Comparison of ENCODE assay signal across 10 cellular contexts in the genomic region with DNA sequence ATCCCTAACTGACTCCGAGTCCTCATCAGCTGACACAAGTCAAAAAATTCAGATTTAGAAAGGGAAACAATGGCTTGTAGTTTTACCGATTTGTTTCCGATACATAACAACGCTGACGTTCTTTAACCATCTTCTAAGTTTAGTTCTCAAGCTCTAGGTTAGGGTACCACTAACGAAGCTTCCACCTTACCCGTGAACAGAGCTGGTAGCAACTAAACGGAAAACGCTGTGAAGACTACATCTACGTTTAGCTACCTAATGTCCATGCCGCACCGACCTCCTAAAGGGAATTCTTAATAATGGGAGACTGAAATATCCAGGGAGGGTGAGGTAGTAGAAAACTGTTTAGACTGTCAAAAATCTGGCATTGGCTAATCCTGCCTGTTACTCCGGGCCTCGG. TPM values are rescaled to one million over a fixed set of nuclear protein-coding genes. Genes with fewer than 3 reads are reported as not detected.
A peak's percentile ranks its signal among the peaks of the same experiment; 100 is the strongest.
DNase-seq lines count a peak whose midpoint lies in the region; ATAC-seq, FAIRE-seq and TF ChIP-seq lines count a peak whose summit lies in the region.
"Had no signal": no experiment of that assay in that cellular context is flagged by ENCODE, and none has a peak within 500 bp of the region (broad histone marks: within the 10 kb centered on the region; RNA-seq: fewer than 3 reads in every experiment).

No MANE protein-coding gene starts in this region.

- peaks cover 53% of the 10 kb centered on the region for H3K79me2 ChIP-seq in HepG2 (ENCODE audit: insufficient read depth, low read length)

- H3K9me3 ChIP-seq in adipocyte (ENCODE audit: control insufficient read depth, low read length): no peaks in the 10 kb centered on the region
- no peaks in the 10 kb centered on the region for H3K9me3 ChIP-seq in HepG2 (ENCODE audit: low read length)
- H3K9me3 ChIP-seq in thyroid gland: no peaks in the 10 kb centered on the region

- peak overlapping the region; percentile 98 for H3K27ac Mint-ChIP-seq in activated T-cell treated with anti-CD3 and anti-CD28 coated beads, Interleukin-2, amount 50 U/mL, for 24 hours

- peak overlapping the region; percentile 94 for H3K4me3 Mint-ChIP-seq in activated T-cell treated with anti-CD3 and anti-CD28 coated beads, Interleukin-2, amount 50 U/mL, for 24 hours

- WGBS in HepG2 (ENCODE audit: low lambda C conversion rate): 3% methylated on average over 14 of the region's 14 CpGs
- WGBS in thyroid gland, 2 donors: 15 to 22% methylated on average over 14 of the region's 14 CpGs

- peaks cover 18% of the 10 kb centered on the region for H4K20me1 ChIP-seq in HepG2 (ENCODE audit: insufficient read depth, low read length)

- no peak for TF ChIP-seq RAD21 in HepG2 (CRISPR knock-in tag; IDR thresholded peaks at IDR 0.05)

- no peaks in the 10 kb centered on the region for H3K27me3 Mint-ChIP-seq in activated T-cell treated with anti-CD3 and anti-CD28 coated beads, Interleukin-2, amount 50 U/mL, for 24 hours

- H3K27me3 ChIP-seq in adipocyte (replicated peaks; ENCODE audit: control insufficient read depth, insufficient read depth, low read length): no peaks in the 10 kb centered on the region
- no peaks in the 10 kb centered on the region; a peak in 1 of 5 replicates for H3K27me3 ChIP-seq in HepG2 (ENCODE audit: control insufficient read depth in 1 of 2, insufficient read depth in 2 of 2, low read length in 2 of 2)
- H3K27me3 ChIP-seq in thyroid gland: no peaks in the 10 kb centered on the region

- DNase-seq in activated T-cell treated with anti-CD3 and anti-CD28 coated beads, Interleukin-2, amount 50 U/mL, for 24 hours: peak; percentile 6
- DNase-seq in activated T-cell treated with anti-CD3 and anti-CD28 coated beads, Interleukin-2, amount 50 U/mL, for 48 hours: no peak
- peak; percentile 31 for DNase-seq in adipocyte (ENCODE audit: low read depth)
- no peak for DNase-seq in HepG2 (ENCODE audit: low spot score)
- no peak for DNase-seq in thyroid gland
- no peak for DNase-seq in SW480 (ENCODE audit: low spot score)
- DNase-seq in NCI-H774 (lab: John Stamatoyannopoulos, UW): no peak
- DNase-seq: activated CD4-positive, alpha-beta T cell treated with anti-CD3 and anti-CD28 coated beads for 1 hour had no signal

- ATAC-seq in HepG2: no peak
- ATAC-seq in GM21717 (IDR thresholded peaks at IDR 0.05; ENCODE audit: unreplicated experiment): no peak

- in situ Hi-C loops in HepG2 (cut with HindIII; ENCODE audit: extremely low pct_ligation_motif_present, low pct_unique_long_range_greater_than_20kb): no loop called here

- no peak overlapping the region for H2AFZ ChIP-seq in HepG2 (ENCODE audit: low read length)

- no peaks in the 10 kb centered on the region for H3K9me3 Mint-ChIP-seq in activated T-cell treated with anti-CD3 and anti-CD28 coated beads, Interleukin-2, amount 50 U/mL, for 24 hours

- peaks cover 25% of the 10 kb centered on the region for H3K4me1 ChIP-seq in adipocyte (ENCODE audit: control insufficient read depth, insufficient read depth, low read length)
- H3K4me1 ChIP-seq in HepG2 (ENCODE audit: insufficient read depth, low read length): peaks cover 32% of the 10 kb centered on the region
- H3K4me1 ChIP-seq in thyroid gland: peaks cover 22 to 25% of the 10 kb centered on the region in 2 donors

- H3K4me2 ChIP-seq in HepG2 (ENCODE audit: low read depth, low read length): peak overlapping the region; percentile 85

- H3K27ac ChIP-seq in HepG2 (ENCODE audit: extremely low read length, insufficient read depth, low read length): peak overlapping the region; percentile 88
- peak overlapping the region in 2 of 3 donors; percentile 80 to 96 for H3K27ac ChIP-seq in thyroid gland

- no peak for TF ChIP-seq EP300 in HepG2 (IDR thresholded peaks at IDR 0.05; ENCODE audit: low read depth in 2 of 2, low read length in 2 of 2)
- TF ChIP-seq EP300 in HepG2 (CRISPR knock-in tag; IDR thresholded peaks at IDR 0.05; ENCODE audit: borderline replicate concordance): no peak

- POLR2A ChIA-PET in HepG2 (lab: Yijun Ruan, JAX): interaction anchor here (1.8 kb wide), 1 partner anchor 12 kb away, joined by 5 read pairs; a partner anchor contains a TSS

- H3K36me3 ChIP-seq in adipocyte (ENCODE audit: control insufficient read depth, insufficient read depth, low read length, severe bottlenecking) (peaks cover 21% of the 10 kb centered on the region), HepG2 (replicated peaks in 1 of 2; ENCODE audit: control insufficient read depth in 1 of 2, insufficient read depth in 2 of 2, low read length in 2 of 2) (peaks cover 3 to 16% of the 10 kb centered on the region in 2 experiments; a peak in 4 of 5 replicates), thyroid gland (peaks cover 0 to 13% of the 10 kb centered on the region in 2 donors)

- peaks cover 51% of the 10 kb centered on the region for H3K4me1 Mint-ChIP-seq in activated T-cell treated with anti-CD3 and anti-CD28 coated beads, Interleukin-2, amount 50 U/mL, for 24 hours (ENCODE audit: low read depth)

- BruUV-seq in HepG2 (replicated peaks; lab: Mats Ljungman, UMichigan): TSS peak; percentile 71

- CTCF ChIA-PET in HepG2 (lab: Yijun Ruan, JAX; ENCODE audit: low intra/inter-chr PET ratio, low total read pairs): no interaction called here

- peaks cover 59% of the 10 kb centered on the region for H3K36me3 Mint-ChIP-seq in activated T-cell treated with anti-CD3 and anti-CD28 coated beads, Interleukin-2, amount 50 U/mL, for 24 hours (ENCODE audit: low read depth)

- H3K4me3 ChIP-seq in adipocyte (ENCODE audit: low read length) (peak overlapping the region; percentile 99), HepG2 (replicated peaks in 1 of 3; ENCODE audit: insufficient read depth in 1 of 3, low read depth in 2 of 3, low read length in 3 of 3) (peak overlapping the region; percentile 87 to 98 (median 96)), thyroid gland (replicated peaks in 1 of 3) (peak overlapping the region in 2 of 3 donors; percentile 59 to 95)

- no peak for FAIRE-seq in HepG2 (lab: Jason Lieb, UNC)
- FAIRE-seq: G401.6 had no signal

- intact Hi-C loops in HepG2 (cut with micrococcal nuclease; ENCODE audit: unreplicated experiment) (no loop called here), thyroid gland (cut with DNase I) (no loop called here)

- H3K9ac ChIP-seq in adipocyte (ENCODE audit: low read length) (peak overlapping the region; percentile 98), HepG2 (ENCODE audit: insufficient read depth, low read depth, low read length) (peak overlapping the region; percentile 97)

- TF ChIP-seq CTCF in HepG2 (CRISPR knock-in tag; IDR thresholded peaks at IDR 0.05): no peak
- no peak for TF ChIP-seq CTCF in thyroid gland (IDR thresholded peaks at IDR 0.05)

- TF ChIP-seq POLR2A in HepG2 (IDR thresholded peaks at IDR 0.05; ENCODE audit: insufficient read depth in 1 of 2, low read depth in 2 of 2, low read length in 2 of 2) (no peak), thyroid gland (IDR thresholded peaks at IDR 0.05) (no peak)

RNA-seq across cellular contexts. Expression of a gene that starts 1.0 kb away (rescaled TPM):
- total RNA-seq in HepG2 (2016; rRNA removed; fragmentation: Illumina TruSeq; extraction: Trizol) (85.3 and 126 TPM in 2 replicates), thyroid gland (100 to 1,000 TPM; 117 to 188 (median 160) TPM)
- total RNA-seq in HepG2 (2016; cell fraction: cytosol; rRNA removed; fragmentation: Illumina TruSeq; extraction: Trizol; ENCODE audit: low read depth): 43.1 and 51.6 TPM in 2 replicates
- total RNA-seq in HepG2 (2016; cell fraction: insoluble cytoplasmic fraction; rRNA removed; fragmentation: Illumina TruSeq; extraction: Trizol): 89.3 and 123 TPM in 2 replicates
- 26.3 and 32.0 TPM in 2 replicates for total RNA-seq in HepG2 (2016; cell fraction: membrane; rRNA removed; fragmentation: Illumina TruSeq; extraction: Trizol)
- total RNA-seq in HepG2 (2016; cell fraction: nucleus; rRNA removed; fragmentation: Illumina TruSeq; extraction: Trizol): 76.7 and 93.4 TPM in 2 replicates
- polyA plus RNA-seq in HepG2 (2011; rRNA removed): 73.6 and 76.6 TPM in 2 replicates
- 69.6 and 79.5 TPM in 2 replicates for polyA plus RNA-seq in HepG2 (2011; cell fraction: cytosol; rRNA removed)
- polyA plus RNA-seq in HepG2 (2011; cell fraction: nucleus; rRNA removed): 104 and 106 TPM in 2 replicates
- 30.9 and 40.3 TPM in 2 replicates for polyA plus RNA-seq in HepG2 (2012)
- 3.7 and 4.0 TPM in 2 replicates for polyA plus RNA-seq in HepG2 (2016; cell fraction: cytosol; fragmentation: Illumina TruSeq; extraction: Trizol; ENCODE audit: low read depth)
- polyA plus RNA-seq in HepG2 (2016; cell fraction: insoluble cytoplasmic fraction; fragmentation: Illumina TruSeq; extraction: Trizol; ENCODE audit: low read depth): 75.4 and 87.3 TPM in 2 replicates
- 7.2 and 10.0 TPM in 2 replicates for polyA plus RNA-seq in HepG2 (2016; cell fraction: membrane; fragmentation: Illumina TruSeq; extraction: Trizol; ENCODE audit: low read depth)
- polyA plus RNA-seq in HepG2 (2016; cell fraction: nucleus; fragmentation: Illumina TruSeq; extraction: Trizol; ENCODE audit: insufficient read depth, low read depth): 69.6 and 70.2 TPM in 2 replicates
- 297 and 701 TPM in 2 replicates for polyA minus RNA-seq in HepG2 (2011; rRNA and poly(A)+ RNA removed; ENCODE audit: low replicate concordance)
- 83.2 and 92.9 TPM in 2 replicates for polyA minus RNA-seq in HepG2 (2011; cell fraction: cytosol; rRNA and poly(A)+ RNA removed)
- polyA minus RNA-seq in HepG2 (2011; cell fraction: nucleus; rRNA and poly(A)+ RNA removed): 87.9 and 109 TPM in 2 replicates

RNA-seq across cellular contexts. Expression of a gene that starts 12.0 kb away (rescaled TPM):
- total RNA-seq in HepG2 (2016; rRNA removed; fragmentation: Illumina TruSeq; extraction: Trizol) (16.8 and 21.5 TPM in 2 replicates), thyroid gland (10 to 100 TPM; 24.6 to 36.5 (median 30.5) TPM)
- total RNA-seq in HepG2 (2016; cell fraction: cytosol; rRNA removed; fragmentation: Illumina TruSeq; extraction: Trizol; ENCODE audit: low read depth): 20.3 and 25.5 TPM in 2 replicates
- 17.1 and 19.6 TPM in 2 replicates for total RNA-seq in HepG2 (2016; cell fraction: insoluble cytoplasmic fraction; rRNA removed; fragmentation: Illumina TruSeq; extraction: Trizol)
- 36.5 and 42.1 TPM in 2 replicates for total RNA-seq in HepG2 (2016; cell fraction: membrane; rRNA removed; fragmentation: Illumina TruSeq; extraction: Trizol)
- total RNA-seq in HepG2 (2016; cell fraction: nucleus; rRNA removed; fragmentation: Illumina TruSeq; extraction: Trizol): 16.9 and 22.3 TPM in 2 replicates
- 46.8 and 47.8 TPM in 2 replicates for polyA plus RNA-seq in HepG2 (2011; rRNA removed)
- polyA plus RNA-seq in HepG2 (2011; cell fraction: cytosol; rRNA removed): 34.6 and 41.7 TPM in 2 replicates
- polyA plus RNA-seq in HepG2 (2011; cell fraction: nucleus; rRNA removed): 70.5 and 72.6 TPM in 2 replicates
- 17.5 and 20.8 TPM in 2 replicates for polyA plus RNA-seq in HepG2 (2012)
- 42.7 and 51.8 TPM in 2 replicates for polyA plus RNA-seq in HepG2 (2016; cell fraction: cytosol; fragmentation: Illumina TruSeq; extraction: Trizol; ENCODE audit: low read depth)
- 29.8 and 30.5 TPM in 2 replicates for polyA plus RNA-seq in HepG2 (2016; cell fraction: insoluble cytoplasmic fraction; fragmentation: Illumina TruSeq; extraction: Trizol; ENCODE audit: low read depth)
- 58.5 and 61.9 TPM in 2 replicates for polyA plus RNA-seq in HepG2 (2016; cell fraction: membrane; fragmentation: Illumina TruSeq; extraction: Trizol; ENCODE audit: low read depth)
- polyA plus RNA-seq in HepG2 (2016; cell fraction: nucleus; fragmentation: Illumina TruSeq; extraction: Trizol; ENCODE audit: insufficient read depth, low read depth): 62.7 and 64.3 TPM in 2 replicates
- polyA minus RNA-seq in HepG2 (2011; rRNA and poly(A)+ RNA removed; ENCODE audit: low replicate concordance): 72.3 and 77.1 TPM in 2 replicates
- polyA minus RNA-seq in HepG2 (2011; cell fraction: cytosol; rRNA and poly(A)+ RNA removed): 15.6 and 19.4 TPM in 2 replicates
- polyA minus RNA-seq in HepG2 (2011; cell fraction: nucleus; rRNA and poly(A)+ RNA removed): 9.1 and 11.2 TPM in 2 replicates

RNA-seq across cellular contexts. Expression of a gene that starts 44.4 kb away (rescaled TPM):
- 7.7 TPM in 2 replicates for total RNA-seq in HepG2 (2016; rRNA removed; fragmentation: Illumina TruSeq; extraction: Trizol)
- total RNA-seq in HepG2 (2016; cell fraction: cytosol; rRNA removed; fragmentation: Illumina TruSeq; extraction: Trizol; ENCODE audit: low read depth): 2.6 and 3.6 TPM in 2 replicates
- 5.8 and 6.8 TPM in 2 replicates for total RNA-seq in HepG2 (2016; cell fraction: insoluble cytoplasmic fraction; rRNA removed; fragmentation: Illumina TruSeq; extraction: Trizol)
- total RNA-seq in HepG2 (2016; cell fraction: membrane; rRNA removed; fragmentation: Illumina TruSeq; extraction: Trizol): 5.8 and 7.4 TPM in 2 replicates
- 5.9 and 6.2 TPM in 2 replicates for total RNA-seq in HepG2 (2016; cell fraction: nucleus; rRNA removed; fragmentation: Illumina TruSeq; extraction: Trizol)
- 23.4 and 27.1 TPM in 2 replicates for polyA plus RNA-seq in HepG2 (2011; rRNA removed)
- polyA plus RNA-seq in HepG2 (2011; cell fraction: cytosol; rRNA removed): 28.2 and 39.4 TPM in 2 replicates
- 16.2 and 18.8 TPM in 2 replicates for polyA plus RNA-seq in HepG2 (2011; cell fraction: nucleus; rRNA removed)
- 15.8 and 27.4 TPM in 2 replicates for polyA plus RNA-seq in HepG2 (2012)
- 9.6 and 10.7 TPM in 2 replicates for polyA plus RNA-seq in HepG2 (2016; cell fraction: cytosol; fragmentation: Illumina TruSeq; extraction: Trizol; ENCODE audit: low read depth)
- polyA plus RNA-seq in HepG2 (2016; cell fraction: insoluble cytoplasmic fraction; fragmentation: Illumina TruSeq; extraction: Trizol; ENCODE audit: low read depth): 21.0 and 25.0 TPM in 2 replicates
- polyA plus RNA-seq in HepG2 (2016; cell fraction: membrane; fragmentation: Illumina TruSeq; extraction: Trizol; ENCODE audit: low read depth): 18.5 and 19.3 TPM in 2 replicates
- polyA plus RNA-seq in HepG2 (2016; cell fraction: nucleus; fragmentation: Illumina TruSeq; extraction: Trizol; ENCODE audit: insufficient read depth, low read depth): 22.3 and 26.4 TPM in 2 replicates
- polyA minus RNA-seq in HepG2 (2011; rRNA and poly(A)+ RNA removed; ENCODE audit: low replicate concordance): 83.5 and 114 TPM in 2 replicates
- 21.8 and 27.6 TPM in 2 replicates for polyA minus RNA-seq in HepG2 (2011; cell fraction: cytosol; rRNA and poly(A)+ RNA removed)
- polyA minus RNA-seq in HepG2 (2011; cell fraction: nucleus; rRNA and poly(A)+ RNA removed): 11.5 and 17.4 TPM in 2 replicates
- 10 to 100 TPM; 17.3 to 39.0 (median 27.8) TPM for total RNA-seq in thyroid gland

RNA-seq across cellular contexts. Expression of a gene that starts 59.1 kb away (rescaled TPM):
- total RNA-seq in HepG2 (2016; rRNA removed; fragmentation: Illumina TruSeq; extraction: Trizol) (16.3 and 19.2 TPM in 2 replicates), thyroid gland (10 to 100 TPM; 54.3 to 89.2 (median 71.0) TPM)
- 4.1 and 5.8 TPM in 2 replicates for total RNA-seq in HepG2 (2016; cell fraction: cytosol; rRNA removed; fragmentation: Illumina TruSeq; extraction: Trizol; ENCODE audit: low read depth)
- total RNA-seq in HepG2 (2016; cell fraction: insoluble cytoplasmic fraction; rRNA removed; fragmentation: Illumina TruSeq; extraction: Trizol): 10.3 and 20.0 TPM in 2 replicates
- total RNA-seq in HepG2 (2016; cell fraction: membrane; rRNA removed; fragmentation: Illumina TruSeq; extraction: Trizol): 9.1 and 11.2 TPM in 2 replicates
- 32.4 and 32.5 TPM in 2 replicates for total RNA-seq in HepG2 (2016; cell fraction: nucleus; rRNA removed; fragmentation: Illumina TruSeq; extraction: Trizol)
- 28.5 and 33.3 TPM in 2 replicates for polyA plus RNA-seq in HepG2 (2011; rRNA removed)
- polyA plus RNA-seq in HepG2 (2011; cell fraction: cytosol; rRNA removed): 25.0 and 31.9 TPM in 2 replicates
- 53.3 and 57.1 TPM in 2 replicates for polyA plus RNA-seq in HepG2 (2011; cell fraction: nucleus; rRNA removed)
- 41.4 and 42.4 TPM in 2 replicates for polyA plus RNA-seq in HepG2 (2012)
- 2.6 TPM in 2 replicates for polyA plus RNA-seq in HepG2 (2016; cell fraction: cytosol; fragmentation: Illumina TruSeq; extraction: Trizol; ENCODE audit: low read depth)
- polyA plus RNA-seq in HepG2 (2016; cell fraction: insoluble cytoplasmic fraction; fragmentation: Illumina TruSeq; extraction: Trizol; ENCODE audit: low read depth): 10.3 and 12.6 TPM in 2 replicates
- polyA plus RNA-seq in HepG2 (2016; cell fraction: membrane; fragmentation: Illumina TruSeq; extraction: Trizol; ENCODE audit: low read depth): 7.0 and 7.4 TPM in 2 replicates
- 37.7 and 37.8 TPM in 2 replicates for polyA plus RNA-seq in HepG2 (2016; cell fraction: nucleus; fragmentation: Illumina TruSeq; extraction: Trizol; ENCODE audit: insufficient read depth, low read depth)
- 46.4 and 107 TPM in 2 replicates for polyA minus RNA-seq in HepG2 (2011; rRNA and poly(A)+ RNA removed; ENCODE audit: low replicate concordance)
- polyA minus RNA-seq in HepG2 (2011; cell fraction: cytosol; rRNA and poly(A)+ RNA removed): 35.8 and 57.5 TPM in 2 replicates
- polyA minus RNA-seq in HepG2 (2011; cell fraction: nucleus; rRNA and poly(A)+ RNA removed): 43.4 and 64.5 TPM in 2 replicates

Comparison
In these comparisons a context has a peak if more than half of its experiments do, and no peak if none do; other contexts are left out.
1. DNase-seq: peak in activated T-cell treated with anti-CD3 and anti-CD28 coated beads, Interleukin-2, amount 50 U/mL, for 24 hours (single experiment) and adipocyte (single experiment); none in activated T-cell treated with anti-CD3 and anti-CD28 coated beads, Interleukin-2, amount 50 U/mL, for 48 hours (0 of 2), HepG2 (single experiment), thyroid gland (0 of 2), SW480 (single experiment) and NCI-H774 (single experiment).
2. Peak in every context shown above with its lines, with median percentiles within 50 percentile points of each other: H3K4me3 ChIP-seq.